Comparison of ENCODE assay signal across 8 cellular contexts in genomic region chr1:183318433-183318832, GRCh38.
A peak's percentile ranks its signal among the peaks of the same experiment; 100 is the strongest.
DNase-seq lines count a peak whose midpoint lies in the region; ATAC-seq and TF ChIP-seq lines count a peak whose summit lies in the region.

No MANE protein-coding gene starts in this region.

- no peak overlapping the region for H3K4me3 Mint-ChIP-seq in T-helper 2 cell treated with Interferon-gamma antibody and Interleukin-4, amounts not matched to agents 5 μg/mL and 100 μg/mL, for 36 hours

- no peaks in the 10 kb centered on the region for H3K4me1 Mint-ChIP-seq in T-helper 2 cell treated with Interferon-gamma antibody and Interleukin-4, amounts not matched to agents 5 μg/mL and 100 μg/mL, for 36 hours (ENCODE audit: low read depth)

- ATAC-seq in HG02678 (IDR thresholded peaks at IDR 0.05; ENCODE audit: unreplicated experiment) (peak; percentile 87), psoas muscle (peak; percentile 94 to 98 (median 97))

- 25 to 28% (median 27%) methylated on average over 4 of the region's 4 CpGs for WGBS in psoas muscle, 3 donors

- H3K4me3 ChIP-seq in psoas muscle = no peak overlapping the region

- in situ Hi-C loops in G401 (cut with HindIII; ENCODE audit: low sequenced_read_pairs) = no loop called here

- H3K36me3 Mint-ChIP-seq in T-helper 2 cell treated with Interferon-gamma antibody and Interleukin-4, amounts not matched to agents 5 μg/mL and 100 μg/mL, for 36 hours (ENCODE audit: low read depth) = no peaks in the 10 kb centered on the region

- peaks cover 5% of the 10 kb centered on the region for H3K27me3 Mint-ChIP-seq in T-helper 2 cell treated with Interferon-gamma antibody and Interleukin-4, amounts not matched to agents 5 μg/mL and 100 μg/mL, for 36 hours (ENCODE audit: low read depth)

- H3K9me3 ChIP-seq in psoas muscle = no peaks in the 10 kb centered on the region

- intact Hi-C loops in psoas muscle (cut with DNase I) = loop anchor here (5.0 to 10.0 kb wide), 2 partner anchors 36 to 354 kb away; no protein-coding TSS in a partner anchor

- no peak overlapping the region for H3K27ac ChIP-seq in psoas muscle

- peak; percentile 75 for DNase-seq in G401 (ENCODE audit: low spot score)
- DNase-seq in T1000 (lab: John Stamatoyannopoulos, UW) = peak; percentile 37
- DNase-seq in glomerular visceral epithelial cell (ENCODE audit: extremely low spot score) = peak; percentile 79
- peak; percentile 73 to 81 for DNase-seq in psoas muscle
- no peak for DNase-seq in NCI-H2107 treated with DMSO at 0.1 percent for 48 hours (lab: John Stamatoyannopoulos, UW; ENCODE audit: unreplicated experiment)
- DNase-seq in NCI-H187 (lab: John Stamatoyannopoulos, UW) = no peak
- no peak for DNase-seq in T-helper 2 cell treated with Interferon-gamma antibody and Interleukin-4, amounts not matched to agents 5 μg/mL and 100 μg/mL, for 36 hours (ENCODE audit: low spot score)

- H3K9me3 Mint-ChIP-seq in T-helper 2 cell treated with Interferon-gamma antibody and Interleukin-4, amounts not matched to agents 5 μg/mL and 100 μg/mL, for 36 hours = no peaks in the 10 kb centered on the region

- no peak overlapping the region for H3K27ac Mint-ChIP-seq in T-helper 2 cell treated with Interferon-gamma antibody and Interleukin-4, amounts not matched to agents 5 μg/mL and 100 μg/mL, for 36 hours

- peak; percentile 56 for TF ChIP-seq CTCF in psoas muscle (IDR thresholded peaks at IDR 0.05)

- peaks cover 9% of the 10 kb centered on the region for H3K4me1 ChIP-seq in psoas muscle

- H3K36me3 ChIP-seq in psoas muscle (ENCODE audit: insufficient read depth in 1 of 2, low read depth in 1 of 2) = no peaks in the 10 kb centered on the region

- no peaks in the 10 kb centered on the region for H3K27me3 ChIP-seq in psoas muscle (ENCODE audit: insufficient read depth in 3 of 3, low read length in 2 of 3)

Comparison
In these comparisons a context has a peak if more than half of its experiments do, and no peak if none do; other contexts are left out.
1. DNase-seq: peak in G401 (single experiment), T1000 (single experiment), glomerular visceral epithelial cell (single experiment) and psoas muscle (2 of 2); none in NCI-H2107 treated with DMSO at 0.1 percent for 48 hours (single experiment), NCI-H187 (0 of 2) and T-helper 2 cell treated with Interferon-gamma antibody and Interleukin-4, amounts not matched to agents 5 μg/mL and 100 μg/mL, for 36 hours (single experiment).